ENCODE assay signal across 1 cellular context in the genomic region with DNA sequence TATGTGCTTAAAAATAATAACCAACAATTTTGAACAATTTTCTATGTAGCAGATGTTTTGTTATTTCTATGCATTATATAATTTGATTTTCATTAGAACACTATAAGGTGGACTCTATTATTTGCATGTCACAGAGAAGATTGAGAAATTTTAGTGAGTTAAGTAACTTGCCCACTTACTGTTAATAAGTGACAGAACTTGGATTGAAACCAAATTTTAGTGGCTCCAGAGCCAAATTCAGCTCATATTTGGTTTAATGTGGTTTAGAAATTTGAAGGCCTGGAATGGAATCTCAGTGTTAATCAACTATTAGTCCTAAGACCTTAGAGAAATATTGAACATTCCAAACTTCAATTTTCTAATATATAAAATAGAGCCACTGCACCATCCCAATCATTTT.
TF ChIP-seq lines count a peak whose summit lies in the region.

No MANE protein-coding gene starts in this region.

TF ChIP-seq in HepG2, 621 proteins besides CTCF, POLR2A, EP300 and RAD21 (continued from another document and continues in another):
- TF ChIP-seq, protein P1, sequence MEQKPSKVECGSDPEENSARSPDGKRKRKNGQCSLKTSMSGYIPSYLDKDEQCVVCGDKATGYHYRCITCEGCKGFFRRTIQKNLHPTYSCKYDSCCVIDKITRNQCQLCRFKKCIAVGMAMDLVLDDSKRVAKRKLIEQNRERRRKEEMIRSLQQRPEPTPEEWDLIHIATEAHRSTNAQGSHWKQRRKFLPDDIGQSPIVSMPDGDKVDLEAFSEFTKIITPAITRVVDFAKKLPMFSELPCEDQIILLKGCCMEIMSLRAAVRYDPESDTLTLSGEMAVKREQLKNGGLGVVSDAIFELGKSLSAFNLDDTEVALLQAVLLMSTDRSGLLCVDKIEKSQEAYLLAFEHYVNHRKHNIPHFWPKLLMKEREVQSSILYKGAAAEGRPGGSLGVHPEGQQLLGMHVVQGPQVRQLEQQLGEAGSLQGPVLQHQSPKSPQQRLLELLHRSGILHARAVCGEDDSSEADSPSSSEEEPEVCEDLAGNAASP (CRISPR knock-in tag; IDR thresholded peaks at IDR 0.05; ENCODE audit: borderline replicate concordance) = peak; percentile 15; the same call in 1 of the 2 replicates
- TF ChIP-seq FOXO1 (CRISPR knock-in tag; IDR thresholded peaks at IDR 0.05) = no peak
- TF ChIP-seq CEBPB (IDR thresholded peaks at IDR 0.05; ENCODE audit: borderline replicate concordance, low read depth, low read length) = peak; percentile 91
- TF ChIP-seq, protein P2, sequence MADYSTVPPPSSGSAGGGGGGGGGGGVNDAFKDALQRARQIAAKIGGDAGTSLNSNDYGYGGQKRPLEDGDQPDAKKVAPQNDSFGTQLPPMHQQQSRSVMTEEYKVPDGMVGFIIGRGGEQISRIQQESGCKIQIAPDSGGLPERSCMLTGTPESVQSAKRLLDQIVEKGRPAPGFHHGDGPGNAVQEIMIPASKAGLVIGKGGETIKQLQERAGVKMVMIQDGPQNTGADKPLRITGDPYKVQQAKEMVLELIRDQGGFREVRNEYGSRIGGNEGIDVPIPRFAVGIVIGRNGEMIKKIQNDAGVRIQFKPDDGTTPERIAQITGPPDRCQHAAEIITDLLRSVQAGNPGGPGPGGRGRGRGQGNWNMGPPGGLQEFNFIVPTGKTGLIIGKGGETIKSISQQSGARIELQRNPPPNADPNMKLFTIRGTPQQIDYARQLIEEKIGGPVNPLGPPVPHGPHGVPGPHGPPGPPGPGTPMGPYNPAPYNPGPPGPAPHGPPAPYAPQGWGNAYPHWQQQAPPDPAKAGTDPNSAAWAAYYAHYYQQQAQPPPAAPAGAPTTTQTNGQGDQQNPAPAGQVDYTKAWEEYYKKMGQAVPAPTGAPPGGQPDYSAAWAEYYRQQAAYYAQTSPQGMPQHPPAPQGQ (CRISPR knock-in tag; IDR thresholded peaks at IDR 0.05; ENCODE audit: borderline replicate concordance) = no peak
- no peak for TF ChIP-seq CENPX (CRISPR knock-in tag; IDR thresholded peaks at IDR 0.05)
- no peak for TF ChIP-seq TEAD3 (CRISPR knock-in tag; optimal IDR thresholded peaks at IDR 0.05; ENCODE audit: borderline replicate concordance)
- TF ChIP-seq, protein P3, sequence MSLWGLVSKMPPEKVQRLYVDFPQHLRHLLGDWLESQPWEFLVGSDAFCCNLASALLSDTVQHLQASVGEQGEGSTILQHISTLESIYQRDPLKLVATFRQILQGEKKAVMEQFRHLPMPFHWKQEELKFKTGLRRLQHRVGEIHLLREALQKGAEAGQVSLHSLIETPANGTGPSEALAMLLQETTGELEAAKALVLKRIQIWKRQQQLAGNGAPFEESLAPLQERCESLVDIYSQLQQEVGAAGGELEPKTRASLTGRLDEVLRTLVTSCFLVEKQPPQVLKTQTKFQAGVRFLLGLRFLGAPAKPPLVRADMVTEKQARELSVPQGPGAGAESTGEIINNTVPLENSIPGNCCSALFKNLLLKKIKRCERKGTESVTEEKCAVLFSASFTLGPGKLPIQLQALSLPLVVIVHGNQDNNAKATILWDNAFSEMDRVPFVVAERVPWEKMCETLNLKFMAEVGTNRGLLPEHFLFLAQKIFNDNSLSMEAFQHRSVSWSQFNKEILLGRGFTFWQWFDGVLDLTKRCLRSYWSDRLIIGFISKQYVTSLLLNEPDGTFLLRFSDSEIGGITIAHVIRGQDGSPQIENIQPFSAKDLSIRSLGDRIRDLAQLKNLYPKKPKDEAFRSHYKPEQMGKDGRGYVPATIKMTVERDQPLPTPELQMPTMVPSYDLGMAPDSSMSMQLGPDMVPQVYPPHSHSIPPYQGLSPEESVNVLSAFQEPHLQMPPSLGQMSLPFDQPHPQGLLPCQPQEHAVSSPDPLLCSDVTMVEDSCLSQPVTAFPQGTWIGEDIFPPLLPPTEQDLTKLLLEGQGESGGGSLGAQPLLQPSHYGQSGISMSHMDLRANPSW (CRISPR knock-in tag; IDR thresholded peaks at IDR 0.05; ENCODE audit: borderline replicate concordance) = no peak
- TF ChIP-seq IRX3 (CRISPR knock-in tag; IDR thresholded peaks at IDR 0.05; ENCODE audit: borderline replicate concordance, low read depth) = no peak
- TF ChIP-seq, protein P4, sequence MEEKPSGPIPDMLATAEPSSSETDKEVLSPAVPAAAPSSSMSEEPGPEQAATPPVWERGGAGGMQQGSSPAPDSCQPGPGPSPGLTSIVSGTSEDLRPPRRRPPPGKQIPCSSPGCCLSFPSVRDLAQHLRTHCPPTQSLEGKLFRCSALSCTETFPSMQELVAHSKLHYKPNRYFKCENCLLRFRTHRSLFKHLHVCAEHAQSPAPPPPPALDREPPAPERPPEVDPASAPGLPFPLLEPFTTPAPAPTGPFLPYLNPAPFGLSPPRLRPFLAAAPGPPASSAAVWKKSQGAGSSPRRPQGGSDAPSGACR (CRISPR knock-in tag; IDR thresholded peaks at IDR 0.05) = no peak
- no peak for TF ChIP-seq ZBTB3 (CRISPR knock-in tag; IDR thresholded peaks at IDR 0.05; ENCODE audit: borderline replicate concordance, low read depth)
- TF ChIP-seq, protein P5, sequence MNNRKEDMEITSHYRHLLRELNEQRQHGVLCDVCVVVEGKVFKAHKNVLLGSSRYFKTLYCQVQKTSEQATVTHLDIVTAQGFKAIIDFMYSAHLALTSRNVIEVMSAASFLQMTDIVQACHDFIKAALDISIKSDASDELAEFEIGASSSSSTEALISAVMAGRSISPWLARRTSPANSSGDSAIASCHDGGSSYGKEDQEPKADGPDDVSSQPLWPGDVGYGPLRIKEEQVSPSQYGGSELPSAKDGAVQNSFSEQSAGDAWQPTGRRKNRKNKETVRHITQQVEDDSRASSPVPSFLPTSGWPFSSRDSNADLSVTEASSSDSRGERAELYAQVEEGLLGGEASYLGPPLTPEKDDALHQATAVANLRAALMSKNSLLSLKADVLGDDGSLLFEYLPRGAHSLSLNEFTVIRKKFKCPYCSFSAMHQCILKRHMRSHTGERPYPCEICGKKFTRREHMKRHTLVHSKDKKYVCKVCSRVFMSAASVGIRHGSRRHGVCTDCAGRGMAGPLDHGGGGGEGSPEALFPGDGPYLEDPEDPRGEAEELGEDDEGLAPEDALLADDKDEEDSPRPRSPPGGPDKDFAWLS (CRISPR knock-in tag; IDR thresholded peaks at IDR 0.05; ENCODE audit: borderline replicate concordance) = no peak
- no peak for TF ChIP-seq ZC3H4 (CRISPR knock-in tag; IDR thresholded peaks at IDR 0.05; ENCODE audit: borderline replicate concordance)
- TF ChIP-seq ZNF75D (CRISPR knock-in tag; IDR thresholded peaks at IDR 0.05; ENCODE audit: borderline replicate concordance) = no peak
- no peak for TF ChIP-seq ZFP37 (CRISPR knock-in tag; IDR thresholded peaks at IDR 0.05; ENCODE audit: borderline replicate concordance)
- no peak for TF ChIP-seq ZNF350 (CRISPR knock-in tag; IDR thresholded peaks at IDR 0.05; ENCODE audit: borderline replicate concordance, low read depth)
- TF ChIP-seq RXRB (CRISPR knock-in tag; IDR thresholded peaks at IDR 0.05; ENCODE audit: borderline replicate concordance) = 0 out of 2 replicates have a peak, but pooled peaks have one; percentile 22
- no peak for TF ChIP-seq EZH2 (conservative IDR thresholded peaks at IDR 0.05; ENCODE audit: low read depth, low read length)
- no peak for TF ChIP-seq JUND (CRISPR knock-in tag; IDR thresholded peaks at IDR 0.05)
- no peak for TF ChIP-seq ZNF616 (CRISPR knock-in tag; IDR thresholded peaks at IDR 0.05; ENCODE audit: low read depth)
- TF ChIP-seq, protein P6, sequence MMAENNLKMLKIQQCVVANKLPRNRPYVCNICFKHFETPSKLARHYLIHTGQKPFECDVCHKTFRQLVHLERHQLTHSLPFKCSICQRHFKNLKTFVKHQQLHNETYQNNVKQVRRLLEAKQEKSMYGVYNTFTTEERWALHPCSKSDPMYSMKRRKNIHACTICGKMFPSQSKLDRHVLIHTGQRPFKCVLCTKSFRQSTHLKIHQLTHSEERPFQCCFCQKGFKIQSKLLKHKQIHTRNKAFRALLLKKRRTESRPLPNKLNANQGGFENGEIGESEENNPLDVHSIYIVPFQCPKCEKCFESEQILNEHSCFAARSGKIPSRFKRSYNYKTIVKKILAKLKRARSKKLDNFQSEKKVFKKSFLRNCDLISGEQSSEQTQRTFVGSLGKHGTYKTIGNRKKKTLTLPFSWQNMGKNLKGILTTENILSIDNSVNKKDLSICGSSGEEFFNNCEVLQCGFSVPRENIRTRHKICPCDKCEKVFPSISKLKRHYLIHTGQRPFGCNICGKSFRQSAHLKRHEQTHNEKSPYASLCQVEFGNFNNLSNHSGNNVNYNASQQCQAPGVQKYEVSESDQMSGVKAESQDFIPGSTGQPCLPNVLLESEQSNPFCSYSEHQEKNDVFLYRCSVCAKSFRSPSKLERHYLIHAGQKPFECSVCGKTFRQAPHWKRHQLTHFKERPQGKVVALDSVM (CRISPR knock-in tag; IDR thresholded peaks at IDR 0.05) = no peak
- TF ChIP-seq, protein P7, sequence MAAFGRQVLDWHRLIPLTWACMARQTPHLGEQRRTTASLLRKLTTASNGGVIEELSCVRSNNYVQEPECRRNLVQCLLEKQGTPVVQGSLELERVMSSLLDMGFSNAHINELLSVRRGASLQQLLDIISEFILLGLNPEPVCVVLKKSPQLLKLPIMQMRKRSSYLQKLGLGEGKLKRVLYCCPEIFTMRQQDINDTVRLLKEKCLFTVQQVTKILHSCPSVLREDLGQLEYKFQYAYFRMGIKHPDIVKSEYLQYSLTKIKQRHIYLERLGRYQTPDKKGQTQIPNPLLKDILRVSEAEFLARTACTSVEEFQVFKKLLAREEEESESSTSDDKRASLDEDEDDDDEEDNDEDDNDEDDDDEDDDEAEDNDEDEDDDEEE (CRISPR knock-in tag; IDR thresholded peaks at IDR 0.05) = no peak
- no peak for TF ChIP-seq ZNF878 (CRISPR knock-in tag; IDR thresholded peaks at IDR 0.05)
- no peak for TF ChIP-seq ESRRA (CRISPR knock-in tag; IDR thresholded peaks at IDR 0.05; ENCODE audit: low read depth)
- TF ChIP-seq, protein P8, sequence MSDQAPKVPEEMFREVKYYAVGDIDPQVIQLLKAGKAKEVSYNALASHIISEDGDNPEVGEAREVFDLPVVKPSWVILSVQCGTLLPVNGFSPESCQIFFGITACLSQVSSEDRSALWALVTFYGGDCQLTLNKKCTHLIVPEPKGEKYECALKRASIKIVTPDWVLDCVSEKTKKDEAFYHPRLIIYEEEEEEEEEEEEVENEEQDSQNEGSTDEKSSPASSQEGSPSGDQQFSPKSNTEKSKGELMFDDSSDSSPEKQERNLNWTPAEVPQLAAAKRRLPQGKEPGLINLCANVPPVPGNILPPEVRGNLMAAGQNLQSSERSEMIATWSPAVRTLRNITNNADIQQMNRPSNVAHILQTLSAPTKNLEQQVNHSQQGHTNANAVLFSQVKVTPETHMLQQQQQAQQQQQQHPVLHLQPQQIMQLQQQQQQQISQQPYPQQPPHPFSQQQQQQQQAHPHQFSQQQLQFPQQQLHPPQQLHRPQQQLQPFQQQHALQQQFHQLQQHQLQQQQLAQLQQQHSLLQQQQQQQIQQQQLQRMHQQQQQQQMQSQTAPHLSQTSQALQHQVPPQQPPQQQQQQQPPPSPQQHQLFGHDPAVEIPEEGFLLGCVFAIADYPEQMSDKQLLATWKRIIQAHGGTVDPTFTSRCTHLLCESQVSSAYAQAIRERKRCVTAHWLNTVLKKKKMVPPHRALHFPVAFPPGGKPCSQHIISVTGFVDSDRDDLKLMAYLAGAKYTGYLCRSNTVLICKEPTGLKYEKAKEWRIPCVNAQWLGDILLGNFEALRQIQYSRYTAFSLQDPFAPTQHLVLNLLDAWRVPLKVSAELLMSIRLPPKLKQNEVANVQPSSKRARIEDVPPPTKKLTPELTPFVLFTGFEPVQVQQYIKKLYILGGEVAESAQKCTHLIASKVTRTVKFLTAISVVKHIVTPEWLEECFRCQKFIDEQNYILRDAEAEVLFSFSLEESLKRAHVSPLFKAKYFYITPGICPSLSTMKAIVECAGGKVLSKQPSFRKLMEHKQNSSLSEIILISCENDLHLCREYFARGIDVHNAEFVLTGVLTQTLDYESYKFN (CRISPR knock-in tag; conservative IDR thresholded peaks at IDR 0.05) = peak; percentile 34
- no peak for TF ChIP-seq ZFP62 (CRISPR knock-in tag; IDR thresholded peaks at IDR 0.05)
- TF ChIP-seq NCOA2 (CRISPR knock-in tag; IDR thresholded peaks at IDR 0.05) = peak; percentile 81
- TF ChIP-seq, protein P9, sequence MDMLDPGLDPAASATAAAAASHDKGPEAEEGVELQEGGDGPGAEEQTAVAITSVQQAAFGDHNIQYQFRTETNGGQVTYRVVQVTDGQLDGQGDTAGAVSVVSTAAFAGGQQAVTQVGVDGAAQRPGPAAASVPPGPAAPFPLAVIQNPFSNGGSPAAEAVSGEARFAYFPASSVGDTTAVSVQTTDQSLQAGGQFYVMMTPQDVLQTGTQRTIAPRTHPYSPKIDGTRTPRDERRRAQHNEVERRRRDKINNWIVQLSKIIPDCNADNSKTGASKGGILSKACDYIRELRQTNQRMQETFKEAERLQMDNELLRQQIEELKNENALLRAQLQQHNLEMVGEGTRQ (IDR thresholded peaks at IDR 0.05; ENCODE audit: low read depth, low read length) = no peak
- TF ChIP-seq, protein P9 (CRISPR knock-in tag; IDR thresholded peaks at IDR 0.05; ENCODE audit: borderline replicate concordance) = no peak
- TF ChIP-seq, protein P10, sequence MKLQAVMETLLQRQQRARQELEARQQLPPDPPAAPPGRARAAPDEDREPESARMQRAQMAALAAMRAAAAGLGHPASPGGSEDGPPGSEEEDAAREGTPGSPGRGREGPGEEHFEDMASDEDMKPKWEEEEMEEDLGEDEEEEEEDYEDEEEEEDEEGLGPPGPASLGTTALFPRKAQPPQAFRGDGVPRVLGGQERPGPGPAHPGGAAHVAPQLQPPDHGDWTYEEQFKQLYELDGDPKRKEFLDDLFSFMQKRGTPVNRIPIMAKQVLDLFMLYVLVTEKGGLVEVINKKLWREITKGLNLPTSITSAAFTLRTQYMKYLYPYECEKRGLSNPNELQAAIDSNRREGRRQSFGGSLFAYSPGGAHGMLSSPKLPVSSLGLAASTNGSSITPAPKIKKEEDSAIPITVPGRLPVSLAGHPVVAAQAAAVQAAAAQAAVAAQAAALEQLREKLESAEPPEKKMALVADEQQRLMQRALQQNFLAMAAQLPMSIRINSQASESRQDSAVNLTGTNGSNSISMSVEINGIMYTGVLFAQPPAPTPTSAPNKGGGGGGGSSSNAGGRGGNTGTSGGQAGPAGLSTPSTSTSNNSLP (IDR thresholded peaks at IDR 0.05; ENCODE audit: low read depth, low read length) = peak; percentile 82
- no peak for TF ChIP-seq ZNF207 (IDR thresholded peaks at IDR 0.05; ENCODE audit: borderline replicate concordance)
- no peak for TF ChIP-seq ZNF850 (CRISPR knock-in tag; conservative IDR thresholded peaks at IDR 0.05)
